ENCODE assay signal across 23 cellular contexts in the genomic region with DNA sequence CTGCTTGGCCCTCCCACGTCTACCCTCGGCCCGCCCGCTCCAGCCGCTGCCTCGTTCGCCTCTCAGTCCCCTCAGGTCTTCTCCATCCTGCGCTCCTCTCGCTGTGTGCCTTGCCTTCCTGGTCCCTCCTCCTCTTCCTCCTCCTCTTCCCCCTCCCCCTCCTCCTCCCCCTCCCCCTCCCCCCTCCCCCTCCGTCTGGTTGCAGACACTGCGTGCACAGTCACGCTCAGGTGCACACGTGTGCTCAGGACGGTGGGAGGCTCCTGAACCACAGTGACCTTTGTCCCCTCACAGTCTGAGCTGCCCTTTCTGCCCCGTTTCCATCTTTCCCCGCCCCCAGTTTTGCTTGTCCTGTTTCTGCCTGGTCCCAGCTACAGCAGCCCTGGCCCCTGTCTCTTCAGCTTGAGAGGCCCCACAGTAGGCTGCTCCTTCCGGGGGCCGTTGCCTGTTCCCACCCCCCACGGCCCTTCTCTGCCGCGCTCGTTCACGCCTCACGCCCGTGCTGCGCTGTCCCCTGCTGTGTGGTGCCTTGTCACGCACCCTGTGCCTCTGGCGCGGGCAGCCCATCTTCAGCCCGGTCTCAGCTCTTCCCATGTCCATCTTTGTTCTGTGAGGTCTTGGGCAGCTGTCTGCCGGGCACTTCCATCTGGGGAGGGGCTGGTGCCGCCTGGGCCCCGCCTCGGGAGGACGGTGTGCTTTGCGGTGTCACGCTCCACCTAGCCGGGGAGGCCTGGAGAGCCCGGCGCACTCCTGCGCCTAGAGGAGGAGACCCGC. TPM values are rescaled to one million over a fixed set of nuclear protein-coding genes. Genes with fewer than 3 reads are reported as not detected.
A peak's percentile ranks its signal among the peaks of the same experiment; 100 is the strongest.
DNase-seq lines count a peak whose midpoint lies in the region; ATAC-seq and TF ChIP-seq lines count a peak whose summit lies in the region.
"Had no signal": no experiment of that assay in that cellular context is flagged by ENCODE, and none has a peak within 500 bp of the region (broad histone marks: within the 10 kb centered on the region; RNA-seq: fewer than 3 reads in every experiment).

No MANE protein-coding gene starts in this region.

- no peak overlapping the region for H3K4me2 ChIP-seq in Karpas-422 (ENCODE audit: low read depth, low read length, poor library complexity, severe bottlenecking)
- H3K4me2 ChIP-seq: GM23338 had no signal

- peaks cover 47% of the 10 kb centered on the region for H4K20me1 ChIP-seq in Karpas-422 (ENCODE audit: insufficient read depth, low read depth, low read length)

- H2AFZ ChIP-seq in Karpas-422 (ENCODE audit: low read length) = no peak overlapping the region
- H2AFZ ChIP-seq: GM23338 had no signal

- no peaks in the 10 kb centered on the region for H3K9me3 ChIP-seq in Karpas-422 (ENCODE audit: low read length)
- H3K9me3 ChIP-seq in endodermal cell (ENCODE audit: control insufficient read depth, low read length) = no peaks in the 10 kb centered on the region
- H3K9me3 ChIP-seq in gastrocnemius medialis = no peaks in the 10 kb centered on the region
- H3K9me3 ChIP-seq: heart left ventricle had no signal

- DNase-seq in Karpas-422 (peak; percentile 39), endodermal cell (no peak), NCI-H774 (lab: John Stamatoyannopoulos, UW) (no peak), gastrocnemius medialis (no peak), cerebellar cortex (ENCODE audit: low spot score) (no peak)
- no peak for DNase-seq in activated T-cell treated with anti-CD3 and anti-CD28 coated beads, Interleukin-2, amount 50 U/mL, for 1 hour
- DNase-seq: activated CD4-positive, alpha-beta memory T cell treated with anti-CD3 and anti-CD28 coated beads, Interleukin-2, amount 10 ng/mL, durations not matched to agents 7 days and 5 days; activated T-cell treated with anti-CD3 and anti-CD28 coated beads, Interleukin-2, amount 50 U/mL, for 4 hours; CD4-positive, alpha-beta T cell; dorsolateral prefrontal cortex; islet precursor cell; NCI-H1436; NCI-H345; SHP77; stimulated activated CD4-positive, alpha-beta T cell treated with anti-CD3 and anti-CD28 coated beads, Interleukin-12 subunit alpha, Interleukin-12 subunit beta, amount 100 ng/mL, for 4 hours; T-helper 1 cell; WERI-Rb-1 had no signal

- in situ Hi-C loops in gastrocnemius medialis (cut with MboI; ENCODE audit: low sequenced_read_pairs in 4 of 4) = no loop called here

- H3K36me3 Mint-ChIP-seq in endodermal cell (ENCODE audit: low read depth) (peaks cover 47% of the 10 kb centered on the region), nephron (ENCODE audit: low read depth) (peaks cover 44% of the 10 kb centered on the region)

- H3K9me3 Mint-ChIP-seq in endodermal cell (no peaks in the 10 kb centered on the region), nephron (no peaks in the 10 kb centered on the region)
- H3K9me3 Mint-ChIP-seq: activated CD4-positive, alpha-beta memory T cell treated with anti-CD3 and anti-CD28 coated beads, Interleukin-2, amount 10 ng/mL, durations not matched to agents 7 days and 5 days; activated naive CD4-positive, alpha-beta T cell treated with anti-CD3 and anti-CD28 coated beads, Interleukin-2, amount 50 U/mL, for 24 hours; activated T-cell treated with anti-CD3 and anti-CD28 coated beads, Interleukin-2, amount 50 U/mL, for 4 hours; CD4-positive, alpha-beta T cell; GM23338; natural killer cell treated with Interleukin-12 subunit alpha and Interleukin-12 subunit beta and Interleukin-15 and Interleukin-18, amount 100 ng/mL, for 72 hours had no signal

- 91 to 94% methylated on average over 18 to 39 of the region's 42 CpGs for WGBS in endodermal cell (ENCODE audit: insufficient coverage in 1 of 2, insufficient read length in 1 of 2), 2 experiments

- H3K9me2 ChIP-seq in Karpas-422 (replicated peaks; ENCODE audit: insufficient read depth, low read length) = no peaks in the 10 kb centered on the region

- peak overlapping the region; percentile 59 for H3K27ac ChIP-seq in 22Rv1
- H3K27ac ChIP-seq in Karpas-422 (ENCODE audit: low read length) = no peak overlapping the region
- peak overlapping the region; percentile 63 for H3K27ac ChIP-seq in endodermal cell (ENCODE audit: low read depth, low read length)
- H3K27ac ChIP-seq in gastrocnemius medialis = no peak overlapping the region
- H3K27ac ChIP-seq: heart left ventricle, WERI-Rb-1 had no signal

- no peaks in the 10 kb centered on the region for H3K4me1 Mint-ChIP-seq in endodermal cell
- H3K4me1 Mint-ChIP-seq in nephron = peaks cover 47% of the 10 kb centered on the region
- H3K4me1 Mint-ChIP-seq: activated CD4-positive, alpha-beta memory T cell treated with anti-CD3 and anti-CD28 coated beads, Interleukin-2, amount 10 ng/mL, durations not matched to agents 7 days and 5 days; activated naive CD4-positive, alpha-beta T cell treated with anti-CD3 and anti-CD28 coated beads, Interleukin-2, amount 50 U/mL, for 24 hours had no signal

- TF ChIP-seq CTCF in 22Rv1 (IDR thresholded peaks at IDR 0.05) (no peak), endodermal cell (conservative IDR thresholded peaks at IDR 0.05) (no peak), nephron (IDR thresholded peaks at IDR 0.05; ENCODE audit: unreplicated experiment in 3 of 3) (no peak), gastrocnemius medialis (IDR thresholded peaks at IDR 0.05 in 4 of 5, conservative IDR thresholded peaks at IDR 0.05 in 1 of 5) (no peak)

- intact Hi-C loops in gastrocnemius medialis (cut with DNase I; ENCODE audit: low total_unique reads) = no loop called here

- no peak overlapping the region for H3K9ac ChIP-seq in Karpas-422 (ENCODE audit: low read length)
- no peak overlapping the region for H3K9ac ChIP-seq in endodermal cell (ENCODE audit: extremely low read depth, low read length, poor library complexity, severe bottlenecking)

- no peaks in the 10 kb centered on the region for H3K27me3 ChIP-seq in Karpas-422 (ENCODE audit: low read length)
- no peaks in the 10 kb centered on the region for H3K27me3 ChIP-seq in endodermal cell (ENCODE audit: control insufficient read depth, insufficient read depth, low read length, poor library complexity, severe bottlenecking)
- no peaks in the 10 kb centered on the region for H3K27me3 ChIP-seq in gastrocnemius medialis
- H3K27me3 ChIP-seq: dorsolateral prefrontal cortex, heart left ventricle had no signal

- H3K27me3 Mint-ChIP-seq in endodermal cell (ENCODE audit: insufficient read depth) (no peaks in the 10 kb centered on the region), nephron (ENCODE audit: low read depth) (no peaks in the 10 kb centered on the region)
- H3K27me3 Mint-ChIP-seq: activated CD4-positive, alpha-beta memory T cell treated with anti-CD3 and anti-CD28 coated beads, Interleukin-2, amount 10 ng/mL, durations not matched to agents 7 days and 5 days; activated naive CD4-positive, alpha-beta T cell treated with anti-CD3 and anti-CD28 coated beads, Interleukin-2, amount 50 U/mL, for 24 hours; CD4-positive, alpha-beta T cell; natural killer cell treated with Interleukin-12 subunit alpha and Interleukin-12 subunit beta and Interleukin-15 and Interleukin-18, amount 100 ng/mL, for 72 hours had no signal

- no peak overlapping the region for H3K4me3 ChIP-seq in Karpas-422 (ENCODE audit: low read length)
- H3K4me3 ChIP-seq in endodermal cell (ENCODE audit: low read length) = no peak overlapping the region
- no peak overlapping the region for H3K4me3 ChIP-seq in gastrocnemius medialis
- H3K4me3 ChIP-seq: dorsolateral prefrontal cortex, GM23338, heart left ventricle had no signal

- TF ChIP-seq POLR2A in gastrocnemius medialis (IDR thresholded peaks at IDR 0.05) = no peak

- no peak overlapping the region for H3K4me3 Mint-ChIP-seq in endodermal cell
- peak overlapping the region in 2 of 3 experiments; percentile 32 to 64 for H3K4me3 Mint-ChIP-seq in nephron
- H3K4me3 Mint-ChIP-seq: activated CD4-positive, alpha-beta memory T cell treated with anti-CD3 and anti-CD28 coated beads, Interleukin-2, amount 10 ng/mL, durations not matched to agents 7 days and 5 days; activated naive CD4-positive, alpha-beta T cell treated with anti-CD3 and anti-CD28 coated beads, Interleukin-2, amount 50 U/mL, for 24 hours; activated T-cell treated with anti-CD3 and anti-CD28 coated beads, Interleukin-2, amount 50 U/mL, for 4 hours; CD4-positive, alpha-beta T cell; GM23338; natural killer cell treated with Interleukin-12 subunit alpha and Interleukin-12 subunit beta and Interleukin-15 and Interleukin-18, amount 100 ng/mL, for 72 hours had no signal

- H3K36me3 ChIP-seq in Karpas-422 (ENCODE audit: insufficient read depth, low read length) = peaks cover 35% of the 10 kb centered on the region; the same call in 1 of the 2 replicates
- H3K36me3 ChIP-seq in endodermal cell (ENCODE audit: control insufficient read depth, insufficient read depth, low read length) = peaks cover 79% of the 10 kb centered on the region
- H3K36me3 ChIP-seq in gastrocnemius medialis = peaks cover 0 to 79% of the 10 kb centered on the region in 2 donors

- H3K79me2 ChIP-seq in Karpas-422 (ENCODE audit: low read length) = peaks cover 10% of the 10 kb centered on the region

- H3K4me1 ChIP-seq in Karpas-422 (ENCODE audit: low read length) (no peaks in the 10 kb centered on the region), endodermal cell (ENCODE audit: control insufficient read depth, insufficient read depth, low read length) (no peaks in the 10 kb centered on the region), gastrocnemius medialis (peaks cover under 1 to 16% of the 10 kb centered on the region in 2 donors)

- no peak overlapping the region for H3K27ac Mint-ChIP-seq in endodermal cell
- peak overlapping the region; percentile 46 to 87 (median 80) for H3K27ac Mint-ChIP-seq in nephron
- H3K27ac Mint-ChIP-seq: activated CD4-positive, alpha-beta memory T cell treated with anti-CD3 and anti-CD28 coated beads, Interleukin-2, amount 10 ng/mL, durations not matched to agents 7 days and 5 days; CD4-positive, alpha-beta T cell; GM23338; natural killer cell treated with Interleukin-12 subunit alpha and Interleukin-12 subunit beta and Interleukin-15 and Interleukin-18, amount 100 ng/mL, for 72 hours had no signal

- no peak for ATAC-seq in gastrocnemius medialis
- ATAC-seq: activated T-cell treated with anti-CD3 and anti-CD28 coated beads, Interleukin-2, amount 50 U/mL, for 4 hours; heart left ventricle; natural killer cell treated with Interleukin-12 subunit alpha and Interleukin-12 subunit beta and Interleukin-15 and Interleukin-18, amount 100 ng/mL, for 72 hours had no signal

RNA-seq across cellular contexts. Expression of gene RPS15, which starts 13.8 kb away (rescaled TPM):
- total RNA-seq in Karpas-422 (2014; rRNA removed; shearing (Covaris generic); ENCODE audit: low replicate concordance) = 2,088 and 3,414 TPM in 2 replicates
- total RNA-seq in endodermal cell = 1,000 to 10,000 TPM; 1,298 to 1,321 TPM
- polyA plus RNA-seq in endodermal cell (2013, experiment 1 of 2) = 2,005 TPM
- polyA plus RNA-seq in endodermal cell (2013, experiment 2 of 2) = 1,939 TPM
- 1,000 to 10,000 TPM; 2,323 to 3,835 (median 2,607) TPM for total RNA-seq in gastrocnemius medialis

RNA-seq across cellular contexts. Expression of gene DAZAP1, which starts 17.0 kb away (rescaled TPM):
- 110 and 244 TPM in 2 replicates for total RNA-seq in Karpas-422 (2014; rRNA removed; shearing (Covaris generic); ENCODE audit: low replicate concordance)
- 100 to 1,000 TPM; 154 to 179 TPM for total RNA-seq in endodermal cell
- polyA plus RNA-seq in endodermal cell (2013, experiment 1 of 2) = 94.3 TPM
- polyA plus RNA-seq in endodermal cell (2013, experiment 2 of 2) = 85.7 TPM
- 10 to 100 TPM; 53.7 to 74.1 (median 63.4) TPM for total RNA-seq in gastrocnemius medialis

RNA-seq across cellular contexts. Expression of gene GAMT, which starts 23.0 kb away (rescaled TPM):
- 63.7 and 144 TPM in 2 replicates for total RNA-seq in Karpas-422 (2014; rRNA removed; shearing (Covaris generic); ENCODE audit: low replicate concordance)
- 10 to 100 TPM; 38.4 to 49.6 TPM for total RNA-seq in endodermal cell
- polyA plus RNA-seq in endodermal cell (2013, experiment 1 of 2) = 35.0 TPM
- 29.8 TPM for polyA plus RNA-seq in endodermal cell (2013, experiment 2 of 2)
- total RNA-seq in gastrocnemius medialis = 100 to 1,000 TPM; 269 to 421 (median 373) TPM

RNA-seq across cellular contexts. Expression of gene APC2, which starts 25.6 kb away (rescaled TPM):
- total RNA-seq in Karpas-422 (2014; rRNA removed; shearing (Covaris generic); ENCODE audit: low replicate concordance) = 1.1 and 2.8 TPM in 2 replicates
- total RNA-seq in endodermal cell (under 1 TPM; 0.38 to 0.57 TPM), gastrocnemius medialis (under 1 TPM in 1 of 4 donors, not detected in 3; 0.04 TPM)
- polyA plus RNA-seq in endodermal cell (2013, experiment 1 of 2) = 23.2 TPM
- 22.1 TPM for polyA plus RNA-seq in endodermal cell (2013, experiment 2 of 2)

RNA-seq across cellular contexts. Expression of gene NDUFS7, which starts 40.7 kb away (rescaled TPM):
- 98.1 and 129 TPM in 2 replicates for total RNA-seq in Karpas-422 (2014; rRNA removed; shearing (Covaris generic); ENCODE audit: low replicate concordance)
- total RNA-seq in endodermal cell (10 to 100 TPM; 57.0 to 62.5 TPM), gastrocnemius medialis (100 to 1,000 TPM; 259 to 497 (median 377) TPM)
- polyA plus RNA-seq in endodermal cell (2013, experiment 1 of 2) = 87.8 TPM
- polyA plus RNA-seq in endodermal cell (2013, experiment 2 of 2) = 64.6 TPM

Comparison
In these comparisons a context has a peak if more than half of its experiments do, and no peak if none do; other contexts are left out.
1. H3K27ac ChIP-seq: peak in 22Rv1 (single experiment) and endodermal cell (single experiment); none in Karpas-422 (single experiment) and gastrocnemius medialis (0 of 4).